In genomic region chr6:28858963-28859362, GRCh38 we compare ENCODE assay signal across 23 cellular contexts.
"Had no signal": no experiment of that assay in that cellular context is flagged by ENCODE, and none has a peak within 500 bp of the region (broad histone marks: within the 10 kb centered on the region; RNA-seq: fewer than 3 reads in every experiment).

No MANE protein-coding gene starts in this region.

- ATAC-seq: effector memory CD8-positive, alpha-beta T cell; gastroesophageal sphincter; heart left ventricle; left colon; left lobe of liver; lower lobe of right lung; mucosa of descending colon had no signal

- FAIRE-seq: endometrium, kidney had no signal

- H3K36me3 ChIP-seq: colonic mucosa, esophagus muscularis mucosa, gastroesophageal sphincter, heart left ventricle, left ventricle myocardium inferior, lower lobe of right lung had no signal

- H3K27ac ChIP-seq: colonic mucosa, esophagus muscularis mucosa, gastroesophageal sphincter, heart left ventricle, hepatocyte, left ventricle myocardium inferior, lower lobe of right lung had no signal

- DNase-seq: colonic mucosa; cortex of kidney; effector CD8-positive, alpha-beta T cell; effector memory CD8-positive, alpha-beta T cell; endodermal cell; foreskin melanocyte; heart left ventricle; hypothalamus; immature natural killer cell; islet precursor cell; kidney; kidney glomerular epithelial cell; left colon; left ventricle myocardium inferior; lower lobe of right lung; mesenchymal stem cell; mucosa of descending colon; naive B cell had no signal

- H3K4me3 ChIP-seq: colonic mucosa, esophagus muscularis mucosa, gastroesophageal sphincter, heart left ventricle, hepatocyte, left ventricle myocardium inferior, lower lobe of right lung, mucosa of descending colon had no signal

- H3K27me3 ChIP-seq: colonic mucosa, esophagus muscularis mucosa, hepatocyte had no signal

- H3K4me1 ChIP-seq: colonic mucosa, lower lobe of right lung had no signal

- H3K9me3 ChIP-seq: colonic mucosa, lower lobe of right lung had no signal
